21 cellular contexts compared by ENCODE assay signal in the genomic region with DNA sequence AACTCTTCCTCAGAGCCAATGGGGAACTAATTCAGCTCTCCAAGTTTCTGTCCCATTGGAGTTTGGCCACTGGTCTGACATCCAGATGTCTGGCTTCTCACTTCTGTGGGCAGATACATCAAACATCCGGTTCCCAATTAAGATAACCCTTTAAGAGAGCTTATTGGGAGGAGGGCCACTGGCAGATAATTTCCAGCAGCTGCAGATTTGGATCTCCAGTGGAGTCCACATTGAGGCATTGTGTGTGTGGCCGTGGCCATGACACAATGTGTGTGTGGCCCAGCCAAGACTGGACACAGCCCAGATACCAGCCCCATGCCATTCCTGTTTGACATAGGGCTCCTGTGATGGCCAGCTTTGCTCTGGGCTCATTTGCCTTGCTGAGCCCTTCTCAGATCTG.
"Had no signal": no experiment of that assay in that cellular context is flagged by ENCODE, and none has a peak within 500 bp of the region (broad histone marks: within the 10 kb centered on the region; RNA-seq: fewer than 3 reads in every experiment).

No MANE protein-coding gene starts in this region.

- H3K9ac ChIP-seq: neural progenitor cell had no signal

- H3K4me3 ChIP-seq: dorsolateral prefrontal cortex, heart right ventricle, neural progenitor cell, pancreas, smooth muscle cell, thyroid gland, upper lobe of left lung, uterus had no signal

- H3K9me3 ChIP-seq: heart right ventricle, pancreas, thyroid gland, upper lobe of left lung, uterus had no signal

- DNase-seq: cortex of kidney; dorsolateral prefrontal cortex; effector CD8-positive, alpha-beta T cell; foreskin melanocyte; heart right ventricle; hypothalamus; kidney glomerular epithelial cell; midbrain; occipital lobe; pancreas; right cardiac atrium; stimulated activated CD4-positive, alpha-beta T cell treated with anti-CD3 and anti-CD28 coated beads, Interleukin-2, amount 100 ng/mL, for 48 hours; stimulated activated naive CD4-positive, alpha-beta T cell treated with Interleukin-2 at 50 U/mL for 16 hours; thyroid gland; upper lobe of left lung; uterus had no signal

- ATAC-seq: natural killer cell treated with Interleukin-12 subunit alpha and Interleukin-12 subunit beta and Interleukin-15 and Interleukin-18, amount 100 ng/mL, for 72 hours; pancreas; right cardiac atrium had no signal

- FAIRE-seq: endometrium, islet of Langerhans, pancreas had no signal

- H3K27ac ChIP-seq: dorsolateral prefrontal cortex, heart right ventricle, neural progenitor cell, pancreas, thyroid gland, upper lobe of left lung, uterus had no signal

- H3K36me3 ChIP-seq: heart right ventricle, neural progenitor cell, pancreas, thyroid gland, upper lobe of left lung, uterus had no signal

- H3K4me2 ChIP-seq: neural progenitor cell, smooth muscle cell had no signal

- H3K27me3 ChIP-seq: dorsolateral prefrontal cortex, heart right ventricle, neural progenitor cell, pancreas, thyroid gland, upper lobe of left lung, uterus had no signal

- H3K4me1 ChIP-seq: heart right ventricle, neural progenitor cell, thyroid gland, upper lobe of left lung, uterus had no signal

- H2AFZ ChIP-seq: neural progenitor cell had no signal
